18 cellular contexts compared by ENCODE assay signal in the genomic region with DNA sequence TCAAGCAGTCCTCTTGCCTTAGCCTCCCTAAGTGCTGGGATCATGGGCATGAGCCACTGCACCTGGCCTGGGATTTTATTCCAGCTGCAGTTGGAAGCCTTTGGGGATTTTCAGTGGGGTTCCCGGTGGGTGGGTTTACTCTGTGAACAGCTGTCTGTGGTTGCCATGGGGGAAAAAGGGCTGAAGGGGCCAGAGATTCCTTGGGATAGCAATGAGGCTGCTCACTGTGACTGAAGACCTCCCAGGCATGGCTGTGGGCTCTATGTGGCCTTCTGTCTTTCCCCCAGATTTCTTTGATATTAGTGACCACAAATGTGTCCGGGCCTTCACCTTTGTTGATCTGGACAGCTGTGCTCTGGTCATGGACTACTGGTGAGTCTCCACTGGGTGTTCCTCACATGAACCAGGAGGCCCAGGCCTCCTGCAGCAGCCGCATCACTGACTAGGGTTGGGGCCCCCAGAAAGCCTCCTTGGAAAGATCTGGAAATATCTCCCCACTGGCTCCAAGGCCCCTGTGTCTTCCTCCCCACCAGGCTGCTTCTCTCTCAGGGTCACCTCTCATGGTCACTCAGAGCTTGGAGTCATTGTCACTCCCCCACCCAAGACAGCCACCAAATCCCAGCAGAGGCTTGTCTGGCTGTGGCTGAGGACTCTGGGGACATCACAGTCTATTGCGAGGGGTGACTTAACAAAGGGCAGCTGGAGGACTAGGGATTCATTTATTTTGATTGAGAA. TPM values are rescaled to one million over a fixed set of nuclear protein-coding genes. Genes with fewer than 3 reads are reported as not detected.
DNase-seq lines count a peak whose midpoint lies in the region; ATAC-seq and TF ChIP-seq lines count a peak whose summit lies in the region.
"Had no signal": no experiment of that assay in that cellular context is flagged by ENCODE, and none has a peak within 500 bp of the region (broad histone marks: within the 10 kb centered on the region; RNA-seq: fewer than 3 reads in every experiment).

No MANE protein-coding gene starts in this region.

- no peak overlapping the region for H4K91ac ChIP-seq in H9 (ENCODE audit: insufficient read length, low read depth, low read length)

- WGBS in H9 (ENCODE audit: extremely low coverage, insufficient read length, low lambda C conversion rate), result no CpG with 5 or more reads among the region's 4 CpGs

- H3K23ac ChIP-seq in H9 (ENCODE audit: insufficient read length, low read depth, low read length), result no peak overlapping the region

- no peak overlapping the region for H4K5ac ChIP-seq in H9 (ENCODE audit: insufficient read length, low read depth, low read length)

- H2BK5ac ChIP-seq in H9 (ENCODE audit: insufficient read length, low read length), result no peak overlapping the region

- no peaks in the 10 kb centered on the region for H3K27me3 Mint-ChIP-seq in H9 (ENCODE audit: low read depth)
- H3K27me3 Mint-ChIP-seq in central memory CD8-positive, alpha-beta T cell, result no peaks in the 10 kb centered on the region
- H3K27me3 Mint-ChIP-seq: B cell; CD4-positive, alpha-beta T cell had no signal

- no peaks in the 10 kb centered on the region for H3K79me1 ChIP-seq in H9 (ENCODE audit: insufficient read depth, low read depth, low read length, poor library complexity, severe bottlenecking)

- H3K27me3 ChIP-seq in BLaER1 treated with 17β-estradiol and CSF1 and Interleukin-3, amounts not matched to agents 10 nM and 100 nM, result no peaks in the 10 kb centered on the region
- H3K27me3 ChIP-seq in H9 (ENCODE audit: insufficient read depth, low read length) (no peaks in the 10 kb centered on the region), osteoblast (ENCODE audit: insufficient read depth, low read length) (no peaks in the 10 kb centered on the region)

- ATAC-seq in central memory CD8-positive, alpha-beta T cell (replicated peaks; ENCODE audit: extremely low read depth, poor library complexity, severe bottlenecking), result no peak
- ATAC-seq in GM21576 (IDR thresholded peaks at IDR 0.05; ENCODE audit: unreplicated experiment), result no peak

- no peak overlapping the region for H3K18ac ChIP-seq in H9 (ENCODE audit: insufficient read length, low read depth, low read length)

- no peaks in the 10 kb centered on the region for H3K9me3 ChIP-seq in BLaER1 treated with 17β-estradiol and CSF1 and Interleukin-3, amounts not matched to agents 10 nM and 100 nM (replicated peaks in 1 of 11)
- no peaks in the 10 kb centered on the region for H3K9me3 ChIP-seq in H9 (ENCODE audit: control insufficient read depth, low read depth, low read length)
- no peaks in the 10 kb centered on the region for H3K9me3 ChIP-seq in osteoblast (ENCODE audit: low read depth, low read length)
- H3K9me3 ChIP-seq: Caco-2, HAP-1 had no signal

- H3K4me2 ChIP-seq in BLaER1 treated with 17β-estradiol and CSF1 and Interleukin-3, amounts not matched to agents 10 nM and 100 nM, result peak overlapping the region in 8 of 11 experiments; percentile 7 to 87 (median 74); a peak in 13 of 22 replicates
- no peak overlapping the region for H3K4me2 ChIP-seq in H9 (ENCODE audit: insufficient read depth, insufficient read length, low read length)
- no peak overlapping the region for H3K4me2 ChIP-seq in osteoblast (ENCODE audit: insufficient read depth, low read length)
- H3K4me2 ChIP-seq: KMS-11 had no signal

- H3K23me2 ChIP-seq in H9 (ENCODE audit: insufficient read length, low read depth, low read length, poor library complexity, severe bottlenecking), result no peaks in the 10 kb centered on the region

- H3K4me3 Mint-ChIP-seq in H9, result no peak overlapping the region
- H3K4me3 Mint-ChIP-seq in central memory CD8-positive, alpha-beta T cell, result no peak overlapping the region
- H3K4me3 Mint-ChIP-seq: B cell; CD4-positive, alpha-beta T cell had no signal

- H2BK20ac ChIP-seq in H9 (ENCODE audit: low read depth, low read length, poor library complexity, severe bottlenecking), result no peak overlapping the region

- no peak overlapping the region for H3K9ac ChIP-seq in BLaER1 treated with 17β-estradiol and CSF1 and Interleukin-3, amounts not matched to agents 10 nM and 100 nM
- H3K9ac ChIP-seq in H9 (ENCODE audit: extremely low read depth, insufficient read length, low read length), result no peak overlapping the region
- H3K9ac ChIP-seq: KMS-11 had no signal

- H3K4me1 ChIP-seq in BLaER1 treated with 17β-estradiol and CSF1 and Interleukin-3, amounts not matched to agents 10 nM and 100 nM, result peaks cover 12 to 71% (median 52%) of the 10 kb centered on the region in 10 experiments
- H3K4me1 ChIP-seq in H9 (ENCODE audit: insufficient read depth, low read length) (no peaks in the 10 kb centered on the region), osteoblast (ENCODE audit: insufficient read depth, low read length) (no peaks in the 10 kb centered on the region)
- H3K4me1 ChIP-seq: Caco-2, HAP-1 had no signal

- no peak overlapping the region; a peak in 1 of 22 replicates for H3K27ac ChIP-seq in BLaER1 treated with 17β-estradiol and CSF1 and Interleukin-3, amounts not matched to agents 10 nM and 100 nM
- H3K27ac ChIP-seq in H9 (ENCODE audit: insufficient read length, low read depth, low read length), result no peak overlapping the region
- H3K27ac ChIP-seq in osteoblast (ENCODE audit: low read depth, low read length), result no peak overlapping the region
- H3K27ac ChIP-seq: C4-2B, KMS-11 had no signal

- no peak overlapping the region for H2BK15ac ChIP-seq in H9 (ENCODE audit: low read depth, low read length)

- H2BK12ac ChIP-seq in H9 (ENCODE audit: insufficient read length, low read depth, low read length), result no peak overlapping the region

- peaks cover 14 to 15% of the 10 kb centered on the region in 2 experiments for H3K4me1 Mint-ChIP-seq in H9
- no peaks in the 10 kb centered on the region for H3K4me1 Mint-ChIP-seq in central memory CD8-positive, alpha-beta T cell
- H3K4me1 Mint-ChIP-seq: B cell had no signal

- no peak overlapping the region for H2AFZ ChIP-seq in H9 (ENCODE audit: low read length)
- H2AFZ ChIP-seq in osteoblast (ENCODE audit: low read length), result no peak overlapping the region

- no peak overlapping the region for H3K56ac ChIP-seq in H9 (ENCODE audit: insufficient read length, low read depth, low read length)

- H3K79me2 ChIP-seq in H9 (ENCODE audit: insufficient read depth, low read length) (no peaks in the 10 kb centered on the region), osteoblast (ENCODE audit: insufficient read depth, low read length) (no peaks in the 10 kb centered on the region)

- H3K27ac Mint-ChIP-seq in H9, result peak overlapping the region in 2 of 3 experiments; percentile 69 to 70; a peak in 2 of 7 replicates
- H3K27ac Mint-ChIP-seq in central memory CD8-positive, alpha-beta T cell (ENCODE audit: low read depth), result peak overlapping the region; percentile 11
- H3K27ac Mint-ChIP-seq: B cell; CD4-positive, alpha-beta T cell had no signal

- H4K8ac ChIP-seq in H9 (replicated peaks; ENCODE audit: insufficient read length, low read depth, low read length), result no peak overlapping the region

- no peak overlapping the region for H2BK120ac ChIP-seq in H9 (ENCODE audit: low read depth, low read length, poor library complexity, severe bottlenecking)

- H4K20me1 ChIP-seq in BLaER1 treated with 17β-estradiol and CSF1 and Interleukin-3, amounts not matched to agents 10 nM and 100 nM, result peaks cover 0 to 4% (median 0%) of the 10 kb centered on the region in 11 experiments; a peak in 2 of 22 replicates
- H4K20me1 ChIP-seq in H9 (ENCODE audit: control insufficient read depth, insufficient read depth, insufficient read length) (no peaks in the 10 kb centered on the region), osteoblast (ENCODE audit: insufficient read depth, low read length) (peaks cover 3% of the 10 kb centered on the region)

- H3K36me3 ChIP-seq in BLaER1 treated with 17β-estradiol and CSF1 and Interleukin-3, amounts not matched to agents 10 nM and 100 nM, result no peaks in the 10 kb centered on the region
- no peaks in the 10 kb centered on the region for H3K36me3 ChIP-seq in osteoblast (ENCODE audit: insufficient read depth, low read length)
- H3K36me3 ChIP-seq: HAP-1 had no signal

- H3T11ph ChIP-seq in H9 (ENCODE audit: low read length), result no peak overlapping the region

- H3K9me3 Mint-ChIP-seq in H9, result no peaks in the 10 kb centered on the region
- no peaks in the 10 kb centered on the region for H3K9me3 Mint-ChIP-seq in central memory CD8-positive, alpha-beta T cell
- H3K9me3 Mint-ChIP-seq: CD4-positive, alpha-beta T cell had no signal

- no peak overlapping the region for H2AK5ac ChIP-seq in H9 (ENCODE audit: insufficient read length, low read length)

- no peak overlapping the region for H3K4me3 ChIP-seq in BLaER1 treated with 17β-estradiol and CSF1 and Interleukin-3, amounts not matched to agents 10 nM and 100 nM
- no peak overlapping the region for H3K4me3 ChIP-seq in osteoblast (ENCODE audit: insufficient read depth, low read length)
- H3K4me3 ChIP-seq: HAP-1 had no signal

- no peak overlapping the region for H3K14ac ChIP-seq in H9 (ENCODE audit: insufficient read depth, low read length)

- H3K4ac ChIP-seq in H9 (ENCODE audit: low read depth, low read length), result no peak overlapping the region

- TF ChIP-seq CTCF in H9 (conservative IDR thresholded peaks at IDR 0.05) (no peak), osteoblast (IDR thresholded peaks at IDR 0.05; ENCODE audit: extremely low read depth, low read depth, low read length) (no peak)

- no peaks in the 10 kb centered on the region; a peak in 1 of 7 replicates for H3K36me3 Mint-ChIP-seq in H9 (ENCODE audit: insufficient read depth in 1 of 3, low read depth in 3 of 3)
- peaks cover 1% of the 10 kb centered on the region for H3K36me3 Mint-ChIP-seq in central memory CD8-positive, alpha-beta T cell (ENCODE audit: insufficient read depth)

- no peak for DNase-seq in H9
- DNase-seq in central memory CD8-positive, alpha-beta T cell (ENCODE audit: low spot score in 2 of 2), result no peak
- peak; percentile 76 for DNase-seq in osteoblast (ENCODE audit: insufficient read length, low spot score, missing footprints)
- DNase-seq in glomerular visceral epithelial cell (ENCODE audit: extremely low spot score), result no peak
- DNase-seq in NCI-H526 treated with DMSO at 0.1 percent for 48 hours (lab: John Stamatoyannopoulos, UW), result no peak
- DNase-seq: Caco-2; CD4-positive, alpha-beta T cell; DMS153; DMS79; GDM1; GOT3 had no signal

RNA-seq across cellular contexts. Expression of a gene that starts 33.4 kb away (rescaled TPM):
- total RNA-seq in H9 (2021) (0.09 TPM in 1 of 2 replicates, not detected in the other), osteoblast (1.4 TPM in 1 of 2 replicates, not detected in the other)
- total RNA-seq: A172 had no signal

Comparison
In these comparisons a context has a peak if more than half of its experiments do, and no peak if none do; other contexts are left out.
1. H3K4me2 ChIP-seq: peak in BLaER1 treated with 17β-estradiol and CSF1 and Interleukin-3, amounts not matched to agents 10 nM and 100 nM (8 of 11); none in H9 (single experiment) and osteoblast (single experiment).